Comparison of ENCODE assay signal across 1 cellular context in genomic region chr17:82458130-82458884, GRCh38.
TF ChIP-seq lines count a peak whose summit lies in the region.

TSS of gene NARF (plus strand) at chr17:82458741. CDS start at chr17:82458804, 63 bp downstream.

TF ChIP-seq in HepG2, 621 proteins besides CTCF, POLR2A, EP300 and RAD21 (continued from another document and continues in another):
- peak; percentile 80; the same call in 1 of the 2 replicates for TF ChIP-seq HINFP (CRISPR knock-in tag; IDR thresholded peaks at IDR 0.05; ENCODE audit: low read depth)
- peak; percentile 89 for TF ChIP-seq GATAD1 (CRISPR knock-in tag; IDR thresholded peaks at IDR 0.05)
- TF ChIP-seq ZNF510 (CRISPR knock-in tag; IDR thresholded peaks at IDR 0.05; ENCODE audit: low read depth): peak; percentile 98
- TF ChIP-seq ZNF713 (CRISPR knock-in tag; IDR thresholded peaks at IDR 0.05): peak; percentile 93; the same call in 1 of the 2 replicates
- no peak for TF ChIP-seq ATAD3A (CRISPR knock-in tag; IDR thresholded peaks at IDR 0.05)
- peak; percentile 99 for TF ChIP-seq ZNF224 (CRISPR knock-in tag; IDR thresholded peaks at IDR 0.05)
- TF ChIP-seq, protein P1, sequence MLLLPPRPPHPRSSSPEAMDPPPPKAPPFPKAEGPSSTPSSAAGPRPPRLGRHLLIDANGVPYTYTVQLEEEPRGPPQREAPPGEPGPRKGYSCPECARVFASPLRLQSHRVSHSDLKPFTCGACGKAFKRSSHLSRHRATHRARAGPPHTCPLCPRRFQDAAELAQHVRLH (CRISPR knock-in tag; IDR thresholded peaks at IDR 0.05; ENCODE audit: borderline replicate concordance, low read depth): peak; percentile 94
- TF ChIP-seq, protein P2, sequence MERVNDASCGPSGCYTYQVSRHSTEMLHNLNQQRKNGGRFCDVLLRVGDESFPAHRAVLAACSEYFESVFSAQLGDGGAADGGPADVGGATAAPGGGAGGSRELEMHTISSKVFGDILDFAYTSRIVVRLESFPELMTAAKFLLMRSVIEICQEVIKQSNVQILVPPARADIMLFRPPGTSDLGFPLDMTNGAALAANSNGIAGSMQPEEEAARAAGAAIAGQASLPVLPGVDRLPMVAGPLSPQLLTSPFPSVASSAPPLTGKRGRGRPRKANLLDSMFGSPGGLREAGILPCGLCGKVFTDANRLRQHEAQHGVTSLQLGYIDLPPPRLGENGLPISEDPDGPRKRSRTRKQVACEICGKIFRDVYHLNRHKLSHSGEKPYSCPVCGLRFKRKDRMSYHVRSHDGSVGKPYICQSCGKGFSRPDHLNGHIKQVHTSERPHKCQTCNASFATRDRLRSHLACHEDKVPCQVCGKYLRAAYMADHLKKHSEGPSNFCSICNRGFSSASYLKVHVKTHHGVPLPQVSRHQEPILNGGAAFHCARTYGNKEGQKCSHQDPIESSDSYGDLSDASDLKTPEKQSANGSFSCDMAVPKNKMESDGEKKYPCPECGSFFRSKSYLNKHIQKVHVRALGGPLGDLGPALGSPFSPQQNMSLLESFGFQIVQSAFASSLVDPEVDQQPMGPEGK (CRISPR knock-in tag; IDR thresholded peaks at IDR 0.05): peak; percentile 93
- peak; percentile 98; the same call in 1 of the 2 replicates for TF ChIP-seq ATF5 (CRISPR knock-in tag; IDR thresholded peaks at IDR 0.05; ENCODE audit: low read depth)
- no peak for TF ChIP-seq NFE2 (CRISPR knock-in tag; IDR thresholded peaks at IDR 0.05)
- peak; percentile 63 for TF ChIP-seq RBM22 (optimal IDR thresholded peaks at IDR 0.05; ENCODE audit: low read length)
- TF ChIP-seq NR2F2 (IDR thresholded peaks at IDR 0.05; ENCODE audit: borderline replicate concordance, low read depth): peak; percentile 7; the same call in 1 of the 2 replicates
- peak; percentile 95 for TF ChIP-seq ZNF547 (CRISPR knock-in tag; IDR thresholded peaks at IDR 0.05)
- peak; percentile 96 for TF ChIP-seq CAMTA2 (CRISPR knock-in tag; IDR thresholded peaks at IDR 0.05; ENCODE audit: borderline replicate concordance)
- peak; percentile 96 for TF ChIP-seq ASH2L (IDR thresholded peaks at IDR 0.05; ENCODE audit: insufficient read length, low read depth, low read length)
- TF ChIP-seq ZBTB2 (CRISPR knock-in tag; IDR thresholded peaks at IDR 0.05; ENCODE audit: low read depth): peak; percentile 89
- peak; percentile 89; the same call in 1 of the 2 replicates for TF ChIP-seq NFKB2 (CRISPR knock-in tag; IDR thresholded peaks at IDR 0.05; ENCODE audit: borderline replicate concordance)
- no peak for TF ChIP-seq ZNF7 (CRISPR knock-in tag; IDR thresholded peaks at IDR 0.05)
- TF ChIP-seq FOXO1 (CRISPR knock-in tag; IDR thresholded peaks at IDR 0.05): peak; percentile 65
- peak; percentile 97 for TF ChIP-seq SAP130 (CRISPR knock-in tag; IDR thresholded peaks at IDR 0.05; ENCODE audit: low read depth)
- peak; percentile 69; the same call in 1 of the 2 replicates for TF ChIP-seq RNF2 (conservative IDR thresholded peaks at IDR 0.05; ENCODE audit: low read depth)
- TF ChIP-seq, protein P3, sequence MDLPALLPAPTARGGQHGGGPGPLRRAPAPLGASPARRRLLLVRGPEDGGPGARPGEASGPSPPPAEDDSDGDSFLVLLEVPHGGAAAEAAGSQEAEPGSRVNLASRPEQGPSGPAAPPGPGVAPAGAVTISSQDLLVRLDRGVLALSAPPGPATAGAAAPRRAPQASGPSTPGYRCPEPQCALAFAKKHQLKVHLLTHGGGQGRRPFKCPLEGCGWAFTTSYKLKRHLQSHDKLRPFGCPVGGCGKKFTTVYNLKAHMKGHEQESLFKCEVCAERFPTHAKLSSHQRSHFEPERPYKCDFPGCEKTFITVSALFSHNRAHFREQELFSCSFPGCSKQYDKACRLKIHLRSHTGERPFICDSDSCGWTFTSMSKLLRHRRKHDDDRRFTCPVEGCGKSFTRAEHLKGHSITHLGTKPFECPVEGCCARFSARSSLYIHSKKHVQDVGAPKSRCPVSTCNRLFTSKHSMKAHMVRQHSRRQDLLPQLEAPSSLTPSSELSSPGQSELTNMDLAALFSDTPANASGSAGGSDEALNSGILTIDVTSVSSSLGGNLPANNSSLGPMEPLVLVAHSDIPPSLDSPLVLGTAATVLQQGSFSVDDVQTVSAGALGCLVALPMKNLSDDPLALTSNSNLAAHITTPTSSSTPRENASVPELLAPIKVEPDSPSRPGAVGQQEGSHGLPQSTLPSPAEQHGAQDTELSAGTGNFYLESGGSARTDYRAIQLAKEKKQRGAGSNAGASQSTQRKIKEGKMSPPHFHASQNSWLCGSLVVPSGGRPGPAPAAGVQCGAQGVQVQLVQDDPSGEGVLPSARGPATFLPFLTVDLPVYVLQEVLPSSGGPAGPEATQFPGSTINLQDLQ (CRISPR knock-in tag; IDR thresholded peaks at IDR 0.05): peak; percentile 95
- TF ChIP-seq SPEN (CRISPR knock-in tag; IDR thresholded peaks at IDR 0.05; ENCODE audit: low read depth): peak; percentile 85
- TF ChIP-seq, protein P4, sequence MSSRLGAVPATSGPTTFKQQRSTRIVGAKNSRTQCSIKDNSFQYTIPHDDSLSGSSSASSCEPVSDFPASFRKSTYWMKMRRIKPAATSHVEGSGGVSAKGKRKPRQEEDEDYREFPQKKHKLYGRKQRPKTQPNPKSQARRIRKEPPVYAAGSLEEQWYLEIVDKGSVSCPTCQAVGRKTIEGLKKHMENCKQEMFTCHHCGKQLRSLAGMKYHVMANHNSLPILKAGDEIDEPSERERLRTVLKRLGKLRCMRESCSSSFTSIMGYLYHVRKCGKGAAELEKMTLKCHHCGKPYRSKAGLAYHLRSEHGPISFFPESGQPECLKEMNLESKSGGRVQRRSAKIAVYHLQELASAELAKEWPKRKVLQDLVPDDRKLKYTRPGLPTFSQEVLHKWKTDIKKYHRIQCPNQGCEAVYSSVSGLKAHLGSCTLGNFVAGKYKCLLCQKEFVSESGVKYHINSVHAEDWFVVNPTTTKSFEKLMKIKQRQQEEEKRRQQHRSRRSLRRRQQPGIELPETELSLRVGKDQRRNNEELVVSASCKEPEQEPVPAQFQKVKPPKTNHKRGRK (CRISPR knock-in tag; IDR thresholded peaks at IDR 0.05): no peak
- no peak; the same call in 1 of the 2 replicates for TF ChIP-seq ZNF317 (CRISPR knock-in tag; IDR thresholded peaks at IDR 0.05)
- TF ChIP-seq, protein P5, sequence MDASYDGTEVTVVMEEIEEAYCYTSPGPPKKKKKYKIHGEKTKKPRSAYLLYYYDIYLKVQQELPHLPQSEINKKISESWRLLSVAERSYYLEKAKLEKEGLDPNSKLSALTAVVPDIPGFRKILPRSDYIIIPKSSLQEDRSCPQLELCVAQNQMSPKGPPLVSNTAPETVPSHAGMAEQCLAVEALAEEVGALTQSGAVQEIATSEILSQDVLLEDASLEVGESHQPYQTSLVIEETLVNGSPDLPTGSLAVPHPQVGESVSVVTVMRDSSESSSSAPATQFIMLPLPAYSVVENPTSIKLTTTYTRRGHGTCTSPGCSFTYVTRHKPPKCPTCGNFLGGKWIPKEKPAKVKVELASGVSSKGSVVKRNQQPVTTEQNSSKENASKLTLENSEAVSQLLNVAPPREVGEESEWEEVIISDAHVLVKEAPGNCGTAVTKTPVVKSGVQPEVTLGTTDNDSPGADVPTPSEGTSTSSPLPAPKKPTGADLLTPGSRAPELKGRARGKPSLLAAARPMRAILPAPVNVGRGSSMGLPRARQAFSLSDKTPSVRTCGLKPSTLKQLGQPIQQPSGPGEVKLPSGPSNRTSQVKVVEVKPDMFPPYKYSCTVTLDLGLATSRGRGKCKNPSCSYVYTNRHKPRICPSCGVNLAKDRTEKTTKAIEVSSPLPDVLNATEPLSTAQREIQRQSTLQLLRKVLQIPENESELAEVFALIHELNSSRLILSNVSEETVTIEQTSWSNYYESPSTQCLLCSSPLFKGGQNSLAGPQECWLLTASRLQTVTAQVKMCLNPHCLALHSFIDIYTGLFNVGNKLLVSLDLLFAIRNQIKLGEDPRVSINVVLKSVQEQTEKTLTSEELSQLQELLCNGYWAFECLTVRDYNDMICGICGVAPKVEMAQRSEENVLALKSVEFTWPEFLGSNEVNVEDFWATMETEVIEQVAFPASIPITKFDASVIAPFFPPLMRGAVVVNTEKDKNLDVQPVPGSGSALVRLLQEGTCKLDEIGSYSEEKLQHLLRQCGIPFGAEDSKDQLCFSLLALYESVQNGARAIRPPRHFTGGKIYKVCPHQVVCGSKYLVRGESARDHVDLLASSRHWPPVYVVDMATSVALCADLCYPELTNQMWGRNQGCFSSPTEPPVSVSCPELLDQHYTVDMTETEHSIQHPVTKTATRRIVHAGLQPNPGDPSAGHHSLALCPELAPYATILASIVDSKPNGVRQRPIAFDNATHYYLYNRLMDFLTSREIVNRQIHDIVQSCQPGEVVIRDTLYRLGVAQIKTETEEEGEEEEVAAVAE (CRISPR knock-in tag; IDR thresholded peaks at IDR 0.05; ENCODE audit: borderline replicate concordance): peak; percentile 94
- TF ChIP-seq TCF7L2 (IDR thresholded peaks at IDR 0.05; ENCODE audit: low read depth, low read length): no peak
- TF ChIP-seq ZBTB34 (CRISPR knock-in tag; IDR thresholded peaks at IDR 0.05): peak; percentile 76; the same call in 1 of the 2 replicates
- TF ChIP-seq MEIS1 (CRISPR knock-in tag; IDR thresholded peaks at IDR 0.05; ENCODE audit: borderline replicate concordance): peak; percentile 97; the same call in 1 of the 2 replicates
- TF ChIP-seq NR1H2 (CRISPR knock-in tag; IDR thresholded peaks at IDR 0.05; ENCODE audit: borderline replicate concordance, low read depth): no peak; the same call in 1 of the 2 replicates
- TF ChIP-seq ZMYM2 (CRISPR knock-in tag; IDR thresholded peaks at IDR 0.05): peak; percentile 71; the same call in 1 of the 2 replicates
- TF ChIP-seq, protein P6, sequence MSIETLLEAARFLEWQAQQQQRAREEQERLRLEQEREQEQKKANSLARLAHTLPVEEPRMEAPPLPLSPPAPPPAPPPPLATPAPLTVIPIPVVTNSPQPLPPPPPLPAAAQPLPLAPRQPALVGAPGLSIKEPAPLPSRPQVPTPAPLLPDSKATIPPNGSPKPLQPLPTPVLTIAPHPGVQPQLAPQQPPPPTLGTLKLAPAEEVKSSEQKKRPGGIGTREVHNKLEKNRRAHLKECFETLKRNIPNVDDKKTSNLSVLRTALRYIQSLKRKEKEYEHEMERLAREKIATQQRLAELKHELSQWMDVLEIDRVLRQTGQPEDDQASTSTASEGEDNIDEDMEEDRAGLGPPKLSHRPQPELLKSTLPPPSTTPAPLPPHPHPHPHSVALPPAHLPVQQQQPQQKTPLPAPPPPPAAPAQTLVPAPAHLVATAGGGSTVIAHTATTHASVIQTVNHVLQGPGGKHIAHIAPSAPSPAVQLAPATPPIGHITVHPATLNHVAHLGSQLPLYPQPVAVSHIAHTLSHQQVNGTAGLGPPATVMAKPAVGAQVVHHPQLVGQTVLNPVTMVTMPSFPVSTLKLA (IDR thresholded peaks at IDR 0.05): peak; percentile 77
- TF ChIP-seq, protein P7, sequence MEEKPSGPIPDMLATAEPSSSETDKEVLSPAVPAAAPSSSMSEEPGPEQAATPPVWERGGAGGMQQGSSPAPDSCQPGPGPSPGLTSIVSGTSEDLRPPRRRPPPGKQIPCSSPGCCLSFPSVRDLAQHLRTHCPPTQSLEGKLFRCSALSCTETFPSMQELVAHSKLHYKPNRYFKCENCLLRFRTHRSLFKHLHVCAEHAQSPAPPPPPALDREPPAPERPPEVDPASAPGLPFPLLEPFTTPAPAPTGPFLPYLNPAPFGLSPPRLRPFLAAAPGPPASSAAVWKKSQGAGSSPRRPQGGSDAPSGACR (CRISPR knock-in tag; IDR thresholded peaks at IDR 0.05): 0 out of 2 replicates have a peak, but pooled peaks have one; percentile 25
- TF ChIP-seq ZC3H13 (CRISPR knock-in tag; IDR thresholded peaks at IDR 0.05): peak; percentile 42; the same call in 1 of the 2 replicates
- TF ChIP-seq YEATS2 (CRISPR knock-in tag; IDR thresholded peaks at IDR 0.05; ENCODE audit: borderline replicate concordance): peak; percentile 85; the same call in 1 of the 2 replicates
- TF ChIP-seq ATF7-NPFF (CRISPR knock-in tag; IDR thresholded peaks at IDR 0.05; ENCODE audit: low read depth): peak; percentile 93; the same call in 1 of the 2 replicates
- TF ChIP-seq KLF15 (CRISPR knock-in tag; IDR thresholded peaks at IDR 0.05; ENCODE audit: borderline replicate concordance): no peak; the same call in 1 of the 2 replicates
